In genomic region chr16:84649511-84649861, GRCh38 we compare ENCODE assay signal across 8 cellular contexts. TPM values are rescaled to one million over a fixed set of nuclear protein-coding genes. Genes with fewer than 3 reads are reported as not detected.
DNase-seq lines count a peak whose midpoint lies in the region; ATAC-seq, FAIRE-seq and TF ChIP-seq lines count a peak whose summit lies in the region.

No MANE protein-coding gene starts in this region.

- peaks cover 10% of the 10 kb centered on the region for H4K20me1 ChIP-seq in SK-N-SH (ENCODE audit: insufficient read depth)
- H4K20me1 ChIP-seq in K562 (replicated peaks; ENCODE audit: control insufficient read depth, insufficient read depth, low read length), result 0 out of 2 replicates have a peak, but pooled peaks cover 7% of the 10 kb centered on the region

- H3K36me3 ChIP-seq in SK-N-SH (replicated peaks in 1 of 2; ENCODE audit: control insufficient read depth in 1 of 2, insufficient read depth in 2 of 2, low read length in 1 of 2) (peaks cover 8 to 17% of the 10 kb centered on the region in 2 experiments), K562 (ENCODE audit: control insufficient read depth, insufficient read depth, low read length) (peaks cover 33% of the 10 kb centered on the region; the same call in 2 of the 3 replicates), right lobe of liver (peaks cover 0 to 16% (median 3%) of the 10 kb centered on the region in 4 donors), suprapubic skin (peaks cover 23% of the 10 kb centered on the region)

- CTCF ChIA-PET in SK-N-SH (lab: Yijun Ruan, JAX) (interaction anchor here (0.7 to 6.4 kb wide), 8 partner anchors 12 to 321 kb away, joined by 3 to 33 read pairs (median 4); no protein-coding TSS in a partner anchor), K562 (lab: Yijun Ruan, JAX; ENCODE audit: low intra/inter-chr PET ratio) (no interaction called here)

- FAIRE-seq in K562 (lab: Jason Lieb, UNC), result no peak

- in situ Hi-C loops in K562 (cut with MboI), result no loop called here

- H3K9me3 ChIP-seq in SK-N-SH (no peaks in the 10 kb centered on the region), K562 (replicated peaks; ENCODE audit: control insufficient read depth, insufficient read depth, low read depth, low read length) (no peaks in the 10 kb centered on the region), right lobe of liver (no peaks in the 10 kb centered on the region), suprapubic skin (no peaks in the 10 kb centered on the region)

- no peak overlapping the region for H2AFZ ChIP-seq in SK-N-SH (ENCODE audit: low read depth)
- H2AFZ ChIP-seq in K562 (ENCODE audit: low read depth, low read length), result no peak overlapping the region

- H3K4me1 ChIP-seq in SK-N-SH (ENCODE audit: control insufficient read depth in 1 of 2, insufficient read depth in 2 of 2, low read depth in 1 of 2, low read length in 1 of 2) (peaks cover 0 to 14% of the 10 kb centered on the region in 2 experiments; a peak in 1 of 4 replicates), K562 (replicated peaks in 1 of 2; ENCODE audit: control insufficient read depth in 2 of 2, insufficient read depth in 2 of 2, low read length in 2 of 2) (peaks cover 12 to 14% of the 10 kb centered on the region in 2 experiments; a peak in 4 of 5 replicates), right lobe of liver (peaks cover 0 to 6% (median 3%) of the 10 kb centered on the region in 4 donors), suprapubic skin (peaks cover 25% of the 10 kb centered on the region)

- ATAC-seq in SK-N-SH treated with all-trans-retinoic acid at 6 μM for 48 hours (no peak), K562 (no peak), right lobe of liver (no peak), GM19467 (IDR thresholded peaks at IDR 0.05; ENCODE audit: unreplicated experiment) (no peak)

- no TSS peak for BruUV-seq in K562 (replicated peaks; lab: Mats Ljungman, UMichigan)

- H3K9me2 ChIP-seq in SK-N-SH, result no peaks in the 10 kb centered on the region

- H3K4me2 ChIP-seq in SK-N-SH, result peak overlapping the region; percentile 96
- peak overlapping the region; percentile 82 for H3K4me2 ChIP-seq in K562 (ENCODE audit: insufficient read depth, low read length)

- no peak overlapping the region for H3K27ac ChIP-seq in SK-N-SH (ENCODE audit: low read depth in 2 of 2, low read length in 1 of 2)
- H3K27ac ChIP-seq in K562 (ENCODE audit: extremely low read depth, low read depth, low read length), result no peak overlapping the region
- peak overlapping the region; percentile 70 to 85 (median 79) for H3K27ac ChIP-seq in right lobe of liver
- H3K27ac ChIP-seq in suprapubic skin, result peak overlapping the region; percentile 92

- TF ChIP-seq CTCF in SK-N-SH (IDR thresholded peaks at IDR 0.05), result no peak
- TF ChIP-seq CTCF in K562 (IDR thresholded peaks at IDR 0.05 in 2 of 3, conservative IDR thresholded peaks at IDR 0.05 in 1 of 3; ENCODE audit: insufficient read depth in 2 of 3, low read depth in 1 of 3, low read length in 3 of 3), result no peak
- no peak for TF ChIP-seq CTCF in right lobe of liver (IDR thresholded peaks at IDR 0.05)
- no peak for TF ChIP-seq CTCF in suprapubic skin (IDR thresholded peaks at IDR 0.05)

- intact Hi-C loops in K562 (cut with micrococcal nuclease), result no loop called here
- intact Hi-C loops in right lobe of liver (cut with DNase I), result no loop called here

- no peak for DNase-seq in SK-N-SH
- DNase-seq in K562 (ENCODE audit: extremely low read depth in 1 of 4, low spot score in 3 of 4), result no peak
- DNase-seq in right lobe of liver, result no peak
- DNase-seq in suprapubic skin (ENCODE audit: low spot score in 2 of 2), result no peak
- no peak for DNase-seq in cerebellar nuclear complex (lab: John Stamatoyannopoulos, UW)
- no peak for DNase-seq in SKM-1 treated with dmso at 0.1 percent for 144 hours (lab: John Stamatoyannopoulos, UW; ENCODE audit: unreplicated experiment)

- H3K4me3 ChIP-seq in SK-N-SH (ENCODE audit: low read depth in 2 of 2, low read length in 1 of 2), result peak overlapping the region; percentile 65 to 74
- H3K4me3 ChIP-seq in K562, result peak overlapping the region; percentile 68
- H3K4me3 ChIP-seq in right lobe of liver, result peak overlapping the region; percentile 72 to 81 (median 77)
- H3K4me3 ChIP-seq in suprapubic skin, result peak overlapping the region; percentile 94

- peak overlapping the region; percentile 66 for H3K9ac ChIP-seq in SK-N-SH
- peak overlapping the region; percentile 77 to 93 for H3K9ac ChIP-seq in K562 (ENCODE audit: insufficient read depth in 1 of 2, low read depth in 2 of 2, low read length in 2 of 2)

- TF ChIP-seq POLR2A in K562 (conservative IDR thresholded peaks at IDR 0.05), result no peak
- TF ChIP-seq POLR2A in right lobe of liver (IDR thresholded peaks at IDR 0.05), result no peak
- TF ChIP-seq POLR2A in suprapubic skin (IDR thresholded peaks at IDR 0.05), result no peak

- no peak for TF ChIP-seq EP300 in SK-N-SH (IDR thresholded peaks at IDR 0.05; ENCODE audit: borderline replicate concordance in 1 of 2, low read depth in 1 of 2, low read length in 1 of 2)
- no peak for TF ChIP-seq EP300 in K562 (IDR thresholded peaks at IDR 0.05; ENCODE audit: low read length)
- TF ChIP-seq EP300 in suprapubic skin (IDR thresholded peaks at IDR 0.05), result no peak

- 70% methylated on average over 6 of the region's 11 CpGs for WGBS in SK-N-SH (ENCODE audit: low lambda C conversion rate)
- 74% methylated on average over 11 of the region's 11 CpGs for WGBS in K562 (ENCODE audit: insufficient coverage, low coverage, missing lambda C conversion rate)
- 56% methylated on average over 4 of the region's 11 CpGs for WGBS in right lobe of liver (ENCODE audit: insufficient coverage, low coverage, low lambda C conversion rate, missing lambda C conversion rate)
- 63% methylated on average over 7 of the region's 11 CpGs for WGBS in suprapubic skin

- no peaks in the 10 kb centered on the region for H3K27me3 ChIP-seq in SK-N-SH (ENCODE audit: insufficient read depth)
- peaks cover 0 to 3% of the 10 kb centered on the region in 2 experiments; a peak in 1 of 5 replicates for H3K27me3 ChIP-seq in K562 (ENCODE audit: control insufficient read depth in 2 of 2, insufficient read depth in 2 of 2, low read length in 2 of 2)
- H3K27me3 ChIP-seq in right lobe of liver, result no peaks in the 10 kb centered on the region
- no peaks in the 10 kb centered on the region for H3K27me3 ChIP-seq in suprapubic skin

- TF ChIP-seq RAD21 in SK-N-SH (IDR thresholded peaks at IDR 0.05; ENCODE audit: low read length) (no peak), K562 (CRISPR knock-in tag; conservative IDR thresholded peaks at IDR 0.05 in 1 of 2, IDR thresholded peaks at IDR 0.05 in 1 of 2) (no peak)

- peaks cover 18% of the 10 kb centered on the region for H3F3A ChIP-seq in SK-N-SH (replicated peaks; ENCODE audit: insufficient read depth)

- POLR2A ChIA-PET in SK-N-SH (lab: Yijun Ruan, JAX) (no interaction called here), K562 (lab: Yijun Ruan, JAX) (interaction anchor here (1.0 to 1.4 kb wide), 3 partner anchors 9 to 81 kb away, joined by 3 read pairs; no protein-coding TSS in a partner anchor)

- H3K79me2 ChIP-seq in SK-N-SH (ENCODE audit: insufficient read depth), result peaks cover 47% of the 10 kb centered on the region; the same call in 1 of the 2 replicates
- H3K79me2 ChIP-seq in K562 (ENCODE audit: control insufficient read depth, insufficient read depth, low read length), result peaks cover 14% of the 10 kb centered on the region

- no peaks in the 10 kb centered on the region for H3K9me1 ChIP-seq in K562 (ENCODE audit: control insufficient read depth, insufficient read depth, low read length)

RNA-seq across cellular contexts. Expression of gene KLHL36, which starts 1.2 kb away (rescaled TPM):
- polyA plus RNA-seq in SK-N-SH (2012; rRNA removed) (39.8 and 43.3 TPM in 2 replicates), K562 (2011; rRNA removed) (25.6 and 34.8 TPM in 2 replicates), K562 (2014; fragmentation: Illumina TruSeq; extraction: Trizol) (16.5 and 20.7 TPM in 2 replicates), K562 (2014; fragmentation: Nextera tagmentation; extraction: Ambion mirVana) (1 to 10 TPM; 2.1 to 2.5 TPM), K562 (2014; rRNA removed) (25.4 and 30.1 TPM in 2 replicates)
- polyA plus RNA-seq in SK-N-SH (2012; cell fraction: cytosol; rRNA removed), result 17.4 and 26.1 TPM in 2 replicates
- 94.5 and 97.9 TPM in 2 replicates for polyA plus RNA-seq in SK-N-SH (2012; cell fraction: nucleus; rRNA removed)
- 52.2 and 130 TPM in 2 replicates for total RNA-seq in K562 (2011; cell fraction: chromatin; rRNA removed; ENCODE audit: low replicate concordance)
- total RNA-seq in K562 (2011; cell fraction: nucleolus; rRNA removed), result 84.1 and 104 TPM in 2 replicates
- 79.9 and 86.4 TPM in 2 replicates for total RNA-seq in K562 (2011; cell fraction: nucleoplasm; rRNA removed)
- total RNA-seq in K562 (2014; rRNA removed) (30.6 and 40.4 TPM in 2 replicates), K562 (2014; rRNA removed; fragmentation: Illumina TruSeq; extraction: Trizol) (15.5 and 16.6 TPM in 2 replicates), K562 (2015; rRNA removed; fragmentation: Illumina TruSeq; extraction: Trizol) (18.5 and 21.1 TPM in 2 replicates), K562 (2021) (48.6 and 51.2 TPM in 2 replicates), right lobe of liver (10 to 100 TPM; 20.1 to 31.3 (median 21.9) TPM), suprapubic skin (10 to 100 TPM; 43.4 to 70.7 (median 67.2) TPM)
- 33.1 and 49.1 TPM in 2 replicates for polyA plus RNA-seq in K562 (2011; cell fraction: cytosol; rRNA removed)
- polyA plus RNA-seq in K562 (2011; cell fraction: nucleus; rRNA removed), result 59.7 and 85.8 TPM in 2 replicates
- polyA plus RNA-seq in K562 (2012), result 22.4 and 33.6 TPM in 2 replicates
- polyA minus RNA-seq in K562 (2011; rRNA and poly(A)+ RNA removed), result 31.9 and 39.3 TPM in 2 replicates
- 43.7 and 62.8 TPM in 2 replicates for polyA minus RNA-seq in K562 (2011; cell fraction: cytosol; rRNA and poly(A)+ RNA removed)
- polyA minus RNA-seq in K562 (2011; cell fraction: nucleus; rRNA and poly(A)+ RNA removed), result 33.7 and 40.1 TPM in 2 replicates

RNA-seq across cellular contexts. Expression of gene COTL1, which starts 31.6 kb away (rescaled TPM):
- 59.5 and 91.6 TPM in 2 replicates for polyA plus RNA-seq in SK-N-SH (2012; rRNA removed)
- 99.1 and 101 TPM in 2 replicates for polyA plus RNA-seq in SK-N-SH (2012; cell fraction: cytosol; rRNA removed)
- polyA plus RNA-seq in SK-N-SH (2012; cell fraction: nucleus; rRNA removed), result 72.6 and 94.3 TPM in 2 replicates
- 27.5 and 42.5 TPM in 2 replicates for total RNA-seq in K562 (2011; cell fraction: chromatin; rRNA removed; ENCODE audit: low replicate concordance)
- 32.2 and 34.5 TPM in 2 replicates for total RNA-seq in K562 (2011; cell fraction: nucleolus; rRNA removed)
- 35.0 and 39.8 TPM in 2 replicates for total RNA-seq in K562 (2011; cell fraction: nucleoplasm; rRNA removed)
- 117 and 145 TPM in 2 replicates for total RNA-seq in K562 (2014; rRNA removed)
- 49.5 and 60.5 TPM in 2 replicates for total RNA-seq in K562 (2014; rRNA removed; fragmentation: Illumina TruSeq; extraction: Trizol)
- 71.8 and 72.5 TPM in 2 replicates for total RNA-seq in K562 (2015; rRNA removed; fragmentation: Illumina TruSeq; extraction: Trizol)
- total RNA-seq in K562 (2021), result 185 and 186 TPM in 2 replicates
- polyA plus RNA-seq in K562 (2011; rRNA removed), result 33.9 and 39.4 TPM in 2 replicates
- polyA plus RNA-seq in K562 (2011; cell fraction: cytosol; rRNA removed), result 54.4 and 79.1 TPM in 2 replicates
- 33.5 and 46.0 TPM in 2 replicates for polyA plus RNA-seq in K562 (2011; cell fraction: nucleus; rRNA removed)
- polyA plus RNA-seq in K562 (2012), result 111 and 131 TPM in 2 replicates
- polyA plus RNA-seq in K562 (2014; fragmentation: Illumina TruSeq; extraction: Trizol), result 161 TPM in 2 replicates
- 10 to 100 TPM; 27.7 to 33.4 TPM for polyA plus RNA-seq in K562 (2014; fragmentation: Nextera tagmentation; extraction: Ambion mirVana)
- polyA plus RNA-seq in K562 (2014; rRNA removed), result 91.2 and 100 TPM in 2 replicates
- 21.2 and 25.2 TPM in 2 replicates for polyA minus RNA-seq in K562 (2011; rRNA and poly(A)+ RNA removed)
- 32.1 and 32.6 TPM in 2 replicates for polyA minus RNA-seq in K562 (2011; cell fraction: cytosol; rRNA and poly(A)+ RNA removed)
- 15.1 and 19.7 TPM in 2 replicates for polyA minus RNA-seq in K562 (2011; cell fraction: nucleus; rRNA and poly(A)+ RNA removed)
- 10 to 100 TPM; 12.4 to 51.0 (median 18.6) TPM for total RNA-seq in right lobe of liver
- 10 to 100 TPM in 2 of 4 donors, 1 to 10 TPM in 2; 7.9 to 12.9 (median 10.3) TPM for total RNA-seq in suprapubic skin

RNA-seq across cellular contexts. Expression of gene USP10, which starts 50.3 kb away (rescaled TPM):
- polyA plus RNA-seq in SK-N-SH (2012; rRNA removed) (41.6 and 49.2 TPM in 2 replicates), K562 (2011; rRNA removed) (130 and 174 TPM in 2 replicates), K562 (2014; fragmentation: Illumina TruSeq; extraction: Trizol) (161 and 197 TPM in 2 replicates), K562 (2014; fragmentation: Nextera tagmentation; extraction: Ambion mirVana) (10 to 100 TPM; 61.7 to 61.9 TPM), K562 (2014; rRNA removed) (87.2 and 93.2 TPM in 2 replicates)
- polyA plus RNA-seq in SK-N-SH (2012; cell fraction: cytosol; rRNA removed), result 27.1 and 31.0 TPM in 2 replicates
- 103 and 133 TPM in 2 replicates for polyA plus RNA-seq in SK-N-SH (2012; cell fraction: nucleus; rRNA removed)
- total RNA-seq in K562 (2011; cell fraction: chromatin; rRNA removed; ENCODE audit: low replicate concordance), result 154 and 338 TPM in 2 replicates
- total RNA-seq in K562 (2011; cell fraction: nucleolus; rRNA removed), result 84.7 and 99.0 TPM in 2 replicates
- total RNA-seq in K562 (2011; cell fraction: nucleoplasm; rRNA removed), result 165 and 228 TPM in 2 replicates
- total RNA-seq in K562 (2014; rRNA removed) (78.1 and 96.9 TPM in 2 replicates), K562 (2014; rRNA removed; fragmentation: Illumina TruSeq; extraction: Trizol) (116 and 129 TPM in 2 replicates), K562 (2015; rRNA removed; fragmentation: Illumina TruSeq; extraction: Trizol) (113 and 121 TPM in 2 replicates), K562 (2021) (166 and 171 TPM in 2 replicates), right lobe of liver (10 to 100 TPM; 41.5 to 53.2 (median 44.6) TPM), suprapubic skin (10 to 100 TPM; 58.5 to 92.2 (median 69.8) TPM)
- 147 and 220 TPM in 2 replicates for polyA plus RNA-seq in K562 (2011; cell fraction: cytosol; rRNA removed)
- polyA plus RNA-seq in K562 (2011; cell fraction: nucleus; rRNA removed), result 170 and 240 TPM in 2 replicates
- 98.9 and 130 TPM in 2 replicates for polyA plus RNA-seq in K562 (2012)
- polyA minus RNA-seq in K562 (2011; rRNA and poly(A)+ RNA removed), result 228 and 275 TPM in 2 replicates
- 118 and 134 TPM in 2 replicates for polyA minus RNA-seq in K562 (2011; cell fraction: cytosol; rRNA and poly(A)+ RNA removed)
- 62.6 and 87.9 TPM in 2 replicates for polyA minus RNA-seq in K562 (2011; cell fraction: nucleus; rRNA and poly(A)+ RNA removed)

Comparison
In these comparisons a context has a peak if more than half of its experiments do, and no peak if none do; other contexts are left out.
1. H3K27ac ChIP-seq: peak in right lobe of liver (3 of 3) and suprapubic skin (single experiment); none in SK-N-SH (0 of 2) and K562 (single experiment).
2. Of the 27 proteins assayed by ChIP-seq in both K562 and SK-N-SH: peak only in K562: USF1; only in SK-N-SH: none; in both: none; in neither: 25; mixed calls (peak in some experiments, not most) for 1.
3. Peak in every context shown above with its lines, with median percentiles within 50 percentile points of each other: H3K4me3 ChIP-seq.